Comparison of ENCODE assay signal across 1 cellular context in the genomic region with DNA sequence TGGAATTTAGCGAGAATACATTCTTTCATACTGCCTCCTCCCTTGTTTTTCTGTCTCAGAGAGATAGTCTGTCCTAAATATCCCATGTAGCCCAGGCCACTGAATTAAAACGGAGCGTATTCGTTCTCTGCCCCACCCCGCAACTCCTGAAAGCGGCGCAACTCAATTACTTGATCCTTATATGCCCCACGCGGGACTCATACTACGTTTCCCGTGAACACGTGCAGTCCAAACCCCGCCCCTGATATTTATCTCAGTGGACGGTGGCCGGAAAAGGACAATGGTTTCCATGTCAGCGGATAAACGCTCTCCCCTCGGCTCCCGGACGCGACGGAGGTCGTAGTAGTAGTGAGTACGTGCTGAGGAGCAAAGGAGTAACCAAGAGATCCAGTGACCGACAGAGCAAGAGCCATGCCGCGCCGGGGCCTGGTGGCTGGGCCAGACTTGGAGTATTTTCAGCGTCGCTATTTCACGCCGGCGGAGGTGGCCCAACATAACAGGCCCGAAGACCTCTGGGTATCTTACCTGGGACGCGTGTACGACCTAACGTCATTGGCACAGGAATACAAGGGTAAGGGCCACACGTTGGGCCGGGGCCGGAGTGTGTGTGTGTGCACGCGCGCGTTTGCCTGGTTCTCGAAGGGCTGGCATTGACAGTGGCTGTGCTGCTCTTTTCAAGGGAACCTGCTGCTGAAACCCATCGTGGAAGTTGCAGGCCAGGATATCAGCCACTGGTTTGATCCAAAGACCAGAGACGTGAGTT.
TF ChIP-seq lines count a peak whose summit lies in the region.

A gene with protein sequence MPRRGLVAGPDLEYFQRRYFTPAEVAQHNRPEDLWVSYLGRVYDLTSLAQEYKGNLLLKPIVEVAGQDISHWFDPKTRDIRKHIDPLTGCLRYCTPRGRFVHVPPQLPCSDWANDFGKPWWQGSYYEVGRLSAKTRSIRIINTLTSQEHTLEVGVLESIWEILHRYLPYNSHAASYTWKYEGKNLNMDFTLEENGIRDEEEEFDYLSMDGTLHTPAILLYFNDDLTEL (plus strand): TSS at position 280 of the 763 bp plus-strand sequence. CDS start 132 bp downstream, at position 412.

TF ChIP-seq in WTC11, 78 proteins besides CTCF, POLR2A, EP300 and RAD21 (continued from another document):
- TF ChIP-seq, protein P1, sequence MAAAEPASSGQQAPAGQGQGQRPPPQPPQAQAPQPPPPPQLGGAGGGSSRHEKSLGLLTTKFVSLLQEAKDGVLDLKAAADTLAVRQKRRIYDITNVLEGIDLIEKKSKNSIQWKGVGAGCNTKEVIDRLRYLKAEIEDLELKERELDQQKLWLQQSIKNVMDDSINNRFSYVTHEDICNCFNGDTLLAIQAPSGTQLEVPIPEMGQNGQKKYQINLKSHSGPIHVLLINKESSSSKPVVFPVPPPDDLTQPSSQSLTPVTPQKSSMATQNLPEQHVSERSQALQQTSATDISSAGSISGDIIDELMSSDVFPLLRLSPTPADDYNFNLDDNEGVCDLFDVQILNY (CRISPR knock-in tag; IDR thresholded peaks at IDR 0.05), result 0 out of 2 replicates have a peak, but pooled peaks have one; percentile 33
- TF ChIP-seq, protein P2, sequence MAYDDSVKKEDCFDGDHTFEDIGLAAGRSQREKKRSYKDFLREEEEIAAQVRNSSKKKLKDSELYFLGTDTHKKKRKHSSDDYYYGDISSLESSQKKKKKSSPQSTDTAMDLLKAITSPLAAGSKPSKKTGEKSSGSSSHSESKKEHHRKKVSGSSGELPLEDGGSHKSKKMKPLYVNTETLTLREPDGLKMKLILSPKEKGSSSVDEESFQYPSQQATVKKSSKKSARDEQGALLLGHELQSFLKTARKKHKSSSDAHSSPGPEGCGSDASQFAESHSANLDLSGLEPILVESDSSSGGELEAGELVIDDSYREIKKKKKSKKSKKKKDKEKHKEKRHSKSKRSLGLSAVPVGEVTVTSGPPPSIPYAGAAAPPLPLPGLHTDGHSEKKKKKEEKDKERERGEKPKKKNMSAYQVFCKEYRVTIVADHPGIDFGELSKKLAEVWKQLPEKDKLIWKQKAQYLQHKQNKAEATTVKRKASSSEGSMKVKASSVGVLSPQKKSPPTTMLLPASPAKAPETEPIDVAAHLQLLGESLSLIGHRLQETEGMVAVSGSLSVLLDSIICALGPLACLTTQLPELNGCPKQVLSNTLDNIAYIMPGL (CRISPR knock-in tag; IDR thresholded peaks at IDR 0.05), result peak; percentile 63; the same call in 1 of the 2 replicates
- TF ChIP-seq SP1 (CRISPR knock-in tag; conservative IDR thresholded peaks at IDR 0.05) (peak; percentile 85), NFE2L1 (CRISPR knock-in tag; IDR thresholded peaks at IDR 0.05) (no peak), ZNF138 (CRISPR knock-in tag; conservative IDR thresholded peaks at IDR 0.05) (no peak)
- TF ChIP-seq, protein P3, sequence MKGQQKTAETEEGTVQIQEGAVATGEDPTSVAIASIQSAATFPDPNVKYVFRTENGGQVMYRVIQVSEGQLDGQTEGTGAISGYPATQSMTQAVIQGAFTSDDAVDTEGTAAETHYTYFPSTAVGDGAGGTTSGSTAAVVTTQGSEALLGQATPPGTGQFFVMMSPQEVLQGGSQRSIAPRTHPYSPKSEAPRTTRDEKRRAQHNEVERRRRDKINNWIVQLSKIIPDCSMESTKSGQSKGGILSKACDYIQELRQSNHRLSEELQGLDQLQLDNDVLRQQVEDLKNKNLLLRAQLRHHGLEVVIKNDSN (CRISPR knock-in tag; IDR thresholded peaks at IDR 0.05), result peak; percentile 76
- TF ChIP-seq, protein P4, sequence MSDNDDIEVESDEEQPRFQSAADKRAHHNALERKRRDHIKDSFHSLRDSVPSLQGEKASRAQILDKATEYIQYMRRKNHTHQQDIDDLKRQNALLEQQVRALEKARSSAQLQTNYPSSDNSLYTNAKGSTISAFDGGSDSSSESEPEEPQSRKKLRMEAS (CRISPR knock-in tag; IDR thresholded peaks at IDR 0.05), result peak; percentile 65
TF ChIP-seq in WTC11: peak in this region for 9.
